1 cellular context compared by ENCODE assay signal in genomic region chr2:98692090-98692991, GRCh38.
TF ChIP-seq lines count a peak whose summit lies in the region.

No MANE protein-coding gene starts in this region.

TF ChIP-seq in endothelial cell of umbilical vein, 7 proteins besides CTCF, POLR2A, EP300 and RAD21:
- no peak for TF ChIP-seq EZH2 (IDR thresholded peaks at IDR 0.05; ENCODE audit: borderline replicate concordance, low read depth, low read length, severe bottlenecking)
- TF ChIP-seq POLR2AphosphoS5 (IDR thresholded peaks at IDR 0.05; ENCODE audit: insufficient read depth, low read depth, low read length), result no peak
- TF ChIP-seq FOS (IDR thresholded peaks at IDR 0.05; ENCODE audit: borderline replicate concordance, insufficient read depth, low read length), result peak; percentile 32
- TF ChIP-seq GATA2 (IDR thresholded peaks at IDR 0.05; ENCODE audit: insufficient read depth, insufficient read length, low read depth, low read length), result no peak
- TF ChIP-seq MAX (IDR thresholded peaks at IDR 0.05; ENCODE audit: insufficient read depth, insufficient read length), result no peak
- TF ChIP-seq MYC (IDR thresholded peaks at IDR 0.05; ENCODE audit: low read depth, low read length), result no peak
- TF ChIP-seq JUN (IDR thresholded peaks at IDR 0.05; ENCODE audit: borderline replicate concordance, insufficient read depth, insufficient read length, low read depth), result no peak
